In the genomic region with DNA sequence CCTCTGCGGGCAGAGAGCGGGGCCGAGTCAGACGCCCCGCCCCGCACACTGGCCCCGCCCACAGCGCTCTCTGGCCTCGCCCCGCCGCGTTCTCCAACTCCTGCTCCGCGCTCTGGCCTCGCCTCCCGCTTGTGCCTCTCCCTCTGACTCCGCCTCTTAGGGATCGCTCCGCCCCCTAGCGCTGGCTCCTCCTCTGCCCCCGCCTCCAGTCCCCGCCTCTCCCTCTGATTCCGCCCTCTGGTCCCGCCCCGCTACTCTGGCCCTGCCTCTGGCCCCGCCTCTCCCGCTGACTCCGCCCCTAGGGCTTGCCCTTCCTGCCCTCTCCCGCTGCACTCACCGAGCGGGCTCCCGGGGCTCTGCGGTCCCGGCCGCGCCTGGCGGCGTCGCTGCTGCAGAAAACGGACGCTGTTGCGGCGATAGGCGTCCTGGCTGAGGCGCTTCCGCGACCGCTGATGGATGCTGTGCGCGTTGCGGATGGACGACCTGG, we compare ENCODE assay signal across 8 cellular contexts.
DNase-seq lines count a peak whose midpoint lies in the region; ATAC-seq and TF ChIP-seq lines count a peak whose summit lies in the region.
"Not testable (repeated sequence)": the region's sequence is repeated elsewhere in the genome, so short reads cannot be mapped to it uniquely, and the experiment has no call there.

No MANE protein-coding gene starts in this region.

- H3K4me3 ChIP-seq in HUES48 (ENCODE audit: low read depth, low read length) (peak overlapping the region; percentile 43; the same call in 1 of the 2 replicates), mammary epithelial cell (replicated peaks in 1 of 3; ENCODE audit: insufficient read depth in 1 of 3, low read depth in 2 of 3, low read length in 3 of 3) (peak overlapping the region in 1 of 3 experiments; percentile 46), kidney epithelial cell (ENCODE audit: low read depth, low read length) (peak overlapping the region; percentile 28), skin epidermis (peak overlapping the region in 5 of 7 experiments; percentile 28 to 40 (median 29)), thymus (ENCODE audit: low read length) (peak overlapping the region; percentile 21)

- ATAC-seq in GM18858 (IDR thresholded peaks at IDR 0.05; ENCODE audit: unreplicated experiment) (peak; percentile 80), HG02588 (IDR thresholded peaks at IDR 0.05; ENCODE audit: unreplicated experiment) (peak; percentile 82)
- ATAC-seq in activated CD8-positive, alpha-beta T cell treated with anti-CD3 and anti-CD28 coated beads, Interleukin-2, amount 10 ng/mL, durations not matched to agents 7 days and 5 days = peak; percentile 94

- CTCF ChIA-PET in activated CD8-positive, alpha-beta T cell treated with anti-CD3 and anti-CD28 coated beads, Interleukin-2, amount 10 ng/mL, durations not matched to agents 7 days and 5 days (lab: Charles Lee); mammary epithelial cell (lab: Charles Lee; ENCODE audit: low non-redundant PET): not testable (repeated sequence)

- H3K27me3 Mint-ChIP-seq in activated CD8-positive, alpha-beta T cell treated with anti-CD3 and anti-CD28 coated beads, Interleukin-2, amount 10 ng/mL, durations not matched to agents 7 days and 5 days (ENCODE audit: low read depth) = not testable (repeated sequence)

- not testable (repeated sequence) for H3K36me3 ChIP-seq in HUES48 (ENCODE audit: control insufficient read depth, insufficient read depth, low read length); mammary epithelial cell (ENCODE audit: insufficient read depth, low read length); kidney epithelial cell (ENCODE audit: control insufficient read depth, insufficient read depth, low read length); thymus (ENCODE audit: control insufficient read depth, insufficient read depth)

- POLR2A ChIA-PET in activated CD8-positive, alpha-beta T cell treated with anti-CD3 and anti-CD28 coated beads, Interleukin-2, amount 10 ng/mL, durations not matched to agents 7 days and 5 days (lab: Charles Lee) = not testable (repeated sequence)

- peak overlapping the region; percentile 75 for H2AFZ ChIP-seq in mammary epithelial cell (ENCODE audit: low read depth, low read length)

- not testable (repeated sequence) for H3K4me1 Mint-ChIP-seq in activated CD8-positive, alpha-beta T cell treated with anti-CD3 and anti-CD28 coated beads, Interleukin-2, amount 10 ng/mL, durations not matched to agents 7 days and 5 days (ENCODE audit: low read depth)

- 10% methylated on average over 2 of the region's 52 CpGs for WGBS in mammary epithelial cell (ENCODE audit: low coverage, missing lambda C conversion rate)
- whole genome bisulfite sequencing in thymus = 1% methylated on average over 29 of the region's 52 CpGs

- peak; percentile 97 for DNase-seq in activated CD8-positive, alpha-beta T cell treated with anti-CD3 and anti-CD28 coated beads, Interleukin-2, amount 10 ng/mL, durations not matched to agents 7 days and 5 days
- DNase-seq in mammary epithelial cell; kidney epithelial cell (ENCODE audit: low read depth): not testable (repeated sequence)

- H3K27ac Mint-ChIP-seq in activated CD8-positive, alpha-beta T cell treated with anti-CD3 and anti-CD28 coated beads, Interleukin-2, amount 10 ng/mL, durations not matched to agents 7 days and 5 days = not testable (repeated sequence)

- H3K27me3 ChIP-seq in HUES48 (ENCODE audit: control insufficient read depth, insufficient read depth, low read length); mammary epithelial cell (ENCODE audit: insufficient read depth, low read length); kidney epithelial cell (ENCODE audit: control insufficient read depth, insufficient read depth, low read length); thymus (ENCODE audit: control insufficient read depth, insufficient read depth): not testable (repeated sequence)

- in situ Hi-C loops in mammary epithelial cell (cut with MboI; ENCODE audit: low sequenced_read_pairs in 2 of 2) = not testable (repeated sequence)

- intact Hi-C loops in mammary epithelial cell (cut with micrococcal nuclease) = not testable (repeated sequence)

- BruUV-seq in mammary epithelial cell (replicated peaks; lab: Mats Ljungman, UMichigan) = not testable (repeated sequence)

- not testable (repeated sequence) for H3K4me1 ChIP-seq in HUES48 (ENCODE audit: control insufficient read depth, insufficient read depth, low read length); mammary epithelial cell (ENCODE audit: insufficient read depth, low read length); thymus (ENCODE audit: control insufficient read depth, insufficient read depth, low read length)

- H4K20me1 ChIP-seq in mammary epithelial cell (ENCODE audit: insufficient read depth, low read length) = not testable (repeated sequence)

- not testable (repeated sequence) for H3K9me3 ChIP-seq in HUES48 (ENCODE audit: control insufficient read depth, insufficient read depth, low read length); mammary epithelial cell (replicated peaks; ENCODE audit: insufficient read depth, low read length); thymus (ENCODE audit: control insufficient read depth)

- H3K9ac ChIP-seq in HUES48 (ENCODE audit: low read depth, low read length); mammary epithelial cell (ENCODE audit: insufficient read depth, low read length): not testable (repeated sequence)

- not testable (repeated sequence) for H3K4me3 Mint-ChIP-seq in activated CD8-positive, alpha-beta T cell treated with anti-CD3 and anti-CD28 coated beads, Interleukin-2, amount 10 ng/mL, durations not matched to agents 7 days and 5 days

- H3K4me2 ChIP-seq in mammary epithelial cell (ENCODE audit: insufficient read depth, low read depth, low read length) = peak overlapping the region; percentile 51

- H3K79me2 ChIP-seq in mammary epithelial cell (ENCODE audit: insufficient read depth, low read length) = not testable (repeated sequence)

- dilution Hi-C loops in mammary epithelial cell (cut with HindIII; ENCODE audit: low sequenced_read_pairs) = not testable (repeated sequence)

- not testable (repeated sequence) for H3K27ac ChIP-seq in HUES48 (ENCODE audit: low read depth, low read length); mammary epithelial cell (ENCODE audit: insufficient read depth, low read depth, low read length); skin epidermis; thymus (ENCODE audit: low read depth)

- not testable (repeated sequence) for H3K9me3 Mint-ChIP-seq in activated CD8-positive, alpha-beta T cell treated with anti-CD3 and anti-CD28 coated beads, Interleukin-2, amount 10 ng/mL, durations not matched to agents 7 days and 5 days (ENCODE audit: insufficient read depth)

- not testable (repeated sequence) for H3K36me3 Mint-ChIP-seq in activated CD8-positive, alpha-beta T cell treated with anti-CD3 and anti-CD28 coated beads, Interleukin-2, amount 10 ng/mL, durations not matched to agents 7 days and 5 days (ENCODE audit: low read depth)

- not testable (repeated sequence) for TF ChIP-seq CTCF in mammary epithelial cell (conservative IDR thresholded peaks at IDR 0.05 in 1 of 2, IDR thresholded peaks at IDR 0.05 in 1 of 2; ENCODE audit: extremely low read depth in 1 of 2, insufficient read depth in 1 of 2, low read depth in 1 of 2, low read length in 2 of 2); kidney epithelial cell (IDR thresholded peaks at IDR 0.05; ENCODE audit: insufficient read depth, low read length, poor library complexity, severe bottlenecking)
